ENCODE assay signal across 29 cellular contexts in genomic region chr6:161279677-161280365, GRCh38.
"Had no signal": no experiment of that assay in that cellular context is flagged by ENCODE, and none has a peak within 500 bp of the region (broad histone marks: within the 10 kb centered on the region; RNA-seq: fewer than 3 reads in every experiment).

No MANE protein-coding gene starts in this region.

- H3K36me3 ChIP-seq: adrenal gland, breast epithelium, cardiac muscle cell, esophagus squamous epithelium, WERI-Rb-1 had no signal

- ATAC-seq: activated CD4-positive, CD25-positive, alpha-beta regulatory T cell treated with anti-CD3 and anti-CD28 coated beads, Interleukin-2, amount 50 U/mL, for 24 hours; activated CD8-positive, alpha-beta T cell treated with anti-CD3 and anti-CD28 coated beads for 36 hours; activated T-cell treated with anti-CD3 and anti-CD28 coated beads, Interleukin-2, amount 50 U/mL, for 4 hours; activated T-helper 17 cell treated with anti-CD3 and anti-CD28 coated beads, Interleukin-2, amount 50 U/mL, for 72 hours; effector memory CD8-positive, alpha-beta T cell; SK-N-SH treated with all-trans-retinoic acid at 6 μM for 48 hours; T-helper 17 cell had no signal

- H3K9me3 ChIP-seq: adrenal gland, esophagus squamous epithelium had no signal

- H3K27ac ChIP-seq: adrenal gland, breast epithelium, cardiac muscle cell, coronary artery, epithelial cell of prostate, esophagus squamous epithelium, WERI-Rb-1 had no signal

- DNase-seq: activated B cell treated with CpG ODN at 0.5 μM for 24 hours; activated CD4-positive, alpha-beta T cell treated with anti-CD3 and anti-CD28 coated beads for 48 hours; activated CD4-positive, alpha-beta T cell treated with anti-CD3 and anti-CD28 coated beads, Interleukin-2, amount 50 U/mL, for 1 hour; activated CD4-positive, alpha-beta T cell treated with anti-CD3 and anti-CD28 coated beads, Interleukin-2, amount 50 U/mL, for 48 hours; activated CD8-positive, alpha-beta memory T cell treated with anti-CD3 and anti-CD28 coated beads for 24 hours; activated CD8-positive, alpha-beta T cell treated with anti-CD3 and anti-CD28 coated beads for 36 hours; activated effector memory CD4-positive, alpha-beta T cell treated with Interleukin-2 at 50 U/mL for 16 hours; activated gamma-delta T cell treated with Interleukin-2 at 50 U/mL for 16 hours; activated naive CD4-positive, alpha-beta T cell treated with anti-CD3 and anti-CD28 coated beads, Interleukin-2, amount 50 U/mL, for 16 hours; activated naive CD4-positive, alpha-beta T cell treated with Interleukin-2 at 50 U/mL for 16 hours; activated T-cell treated with anti-CD3 and anti-CD28 coated beads, Interleukin-2, amount 50 U/mL, for 4 hours; adrenal gland; amygdala; aorta; dermis blood vessel endothelial cell; effector CD4-positive, alpha-beta T cell; effector memory CD8-positive, alpha-beta T cell; esophagus squamous epithelium; T-helper 1 cell; T-helper 17 cell; T1000; WERI-Rb-1 had no signal

- H3K27me3 ChIP-seq: adrenal gland, breast epithelium, cardiac muscle cell, esophagus squamous epithelium had no signal

- H3K4me1 ChIP-seq: adrenal gland, breast epithelium, esophagus squamous epithelium had no signal

- H3K4me3 ChIP-seq: adrenal gland, breast epithelium, cardiac muscle cell, coronary artery, esophagus squamous epithelium had no signal
